Comparison of ENCODE assay signal across 24 cellular contexts in genomic region chr2:112162956-112163355, GRCh38.
"Had no signal": no experiment of that assay in that cellular context is flagged by ENCODE, and none has a peak within 500 bp of the region (broad histone marks: within the 10 kb centered on the region; RNA-seq: fewer than 3 reads in every experiment).

No MANE protein-coding gene starts in this region.

- DNase-seq: activated B cell treated with CpG ODN at 0.5 μM for 24 hours; activated CD4-positive, alpha-beta T cell treated with anti-CD3 and anti-CD28 coated beads, Interleukin-2, amount 50 U/mL, for 1 hour; activated CD8-positive, alpha-beta memory T cell treated with anti-CD3 and anti-CD28 coated beads, Interleukin-2, amount 10 ng/mL, durations not matched to agents 7 days and 5 days; activated CD8-positive, alpha-beta T cell treated with anti-CD3 and anti-CD28 coated beads, Interleukin-2, amount 10 ng/mL, durations not matched to agents 7 days and 5 days; activated gamma-delta T cell treated with Interleukin-2 at 50 U/mL for 16 hours; activated T-cell treated with anti-CD3 and anti-CD28 coated beads, Interleukin-2, amount 50 U/mL, for 4 hours; MG63; MV-4-11; NCI-H1092 treated with DMSO at 0.1 percent for 48 hours; NCI-H1417 treated with DMSO at 0.1 percent for 48 hours; NCI-H1694 treated with DMSO at 0.1 percent for 48 hours; NCI-H2029 treated with DMSO at 0.1 percent for 48 hours; NCI-H69; NK-92 treated with Interleukin-12 subunit alpha and Interleukin-12 subunit beta, amount 100 ng/mL, for 24 hours; OCI-M1; RPMI8226; T-cell; T-helper 2 cell; T1000 had no signal

- H3K27me3 Mint-ChIP-seq: activated B cell treated with CpG ODN at 0.5 μM for 24 hours; activated CD8-positive, alpha-beta memory T cell treated with anti-CD3 and anti-CD28 coated beads, Interleukin-2, amount 10 ng/mL, durations not matched to agents 7 days and 5 days; activated naive CD4-positive, alpha-beta T cell treated with anti-CD3 and anti-CD28 coated beads, Interleukin-2, amount 50 U/mL, for 24 hours; T-cell had no signal

- H3K9me3 Mint-ChIP-seq: activated naive CD4-positive, alpha-beta T cell treated with anti-CD3 and anti-CD28 coated beads, Interleukin-2, amount 50 U/mL, for 24 hours; activated T-cell treated with anti-CD3 and anti-CD28 coated beads, Interleukin-2, amount 50 U/mL, for 4 hours; T-cell had no signal

- H3K36me3 Mint-ChIP-seq: activated CD8-positive, alpha-beta memory T cell treated with anti-CD3 and anti-CD28 coated beads, Interleukin-2, amount 10 ng/mL, durations not matched to agents 7 days and 5 days; activated naive CD4-positive, alpha-beta T cell treated with anti-CD3 and anti-CD28 coated beads, Interleukin-2, amount 50 U/mL, for 24 hours; T-cell had no signal

- H3K4me3 Mint-ChIP-seq: activated B cell treated with CpG ODN at 0.5 μM for 24 hours; activated CD8-positive, alpha-beta memory T cell treated with anti-CD3 and anti-CD28 coated beads, Interleukin-2, amount 10 ng/mL, durations not matched to agents 7 days and 5 days; activated CD8-positive, alpha-beta T cell treated with anti-CD3 and anti-CD28 coated beads, Interleukin-2, amount 10 ng/mL, durations not matched to agents 7 days and 5 days; activated naive CD4-positive, alpha-beta T cell treated with anti-CD3 and anti-CD28 coated beads, Interleukin-2, amount 50 U/mL, for 24 hours; activated T-cell treated with anti-CD3 and anti-CD28 coated beads, Interleukin-2, amount 50 U/mL, for 4 hours; T-cell had no signal

- H3K27me3 ChIP-seq: breast epithelium, MG63 had no signal

- ATAC-seq: activated CD8-positive, alpha-beta memory T cell treated with anti-CD3 and anti-CD28 coated beads, Interleukin-2, amount 10 ng/mL, durations not matched to agents 7 days and 5 days; activated CD8-positive, alpha-beta T cell treated with anti-CD3 and anti-CD28 coated beads, Interleukin-2, amount 10 ng/mL, durations not matched to agents 7 days and 5 days; activated T-cell treated with anti-CD3 and anti-CD28 coated beads, Interleukin-2, amount 50 U/mL, for 4 hours; Panc1; Right ventricle myocardium inferior; T-cell had no signal

- H3K4me3 ChIP-seq: breast epithelium, MG63, SK-N-MC had no signal

- H3K36me3 ChIP-seq: breast epithelium, MG63 had no signal

- H3K4me1 ChIP-seq: breast epithelium had no signal

- H3K27ac Mint-ChIP-seq: activated B cell treated with CpG ODN at 0.5 μM for 24 hours; activated CD8-positive, alpha-beta memory T cell treated with anti-CD3 and anti-CD28 coated beads, Interleukin-2, amount 10 ng/mL, durations not matched to agents 7 days and 5 days; activated CD8-positive, alpha-beta T cell treated with anti-CD3 and anti-CD28 coated beads, Interleukin-2, amount 10 ng/mL, durations not matched to agents 7 days and 5 days; activated naive CD4-positive, alpha-beta T cell treated with anti-CD3 and anti-CD28 coated beads, Interleukin-2, amount 50 U/mL, for 24 hours; T-cell had no signal

- H3K9me3 ChIP-seq: breast epithelium, MG63 had no signal

- H3K27ac ChIP-seq: breast epithelium, SK-N-MC had no signal
